ENCODE assay signal across 8 cellular contexts in genomic region chr2:135876066-135876711, GRCh38. TPM values are rescaled to one million over a fixed set of nuclear protein-coding genes. Genes with fewer than 3 reads are reported as not detected.
DNase-seq lines count a peak whose midpoint lies in the region; ATAC-seq, FAIRE-seq and TF ChIP-seq lines count a peak whose summit lies in the region.

TSS of gene MCM6 (minus strand) at chr2:135876443. CDS start at chr2:135876365, 78 bp downstream.

- H3K27me3 ChIP-seq in HepG2 (ENCODE audit: control insufficient read depth in 1 of 2, insufficient read depth in 2 of 2, low read length in 2 of 2) = no peaks in the 10 kb centered on the region

- H4K20me1 ChIP-seq in HepG2 (ENCODE audit: insufficient read depth, low read length) = no peaks in the 10 kb centered on the region

- peak within 1 kb of the TSS; percentile 59 for H3K9ac ChIP-seq in HepG2 (ENCODE audit: insufficient read depth, low read depth, low read length)

- no peaks in the 10 kb centered on the region for H3K9me3 ChIP-seq in HepG2 (ENCODE audit: low read length)

- H3K4me2 ChIP-seq in HepG2 (ENCODE audit: low read depth, low read length) = peak within 1 kb of the TSS; percentile 67

- 73% methylated on average over 71 of the region's 71 CpGs for WGBS in HepG2 (ENCODE audit: low lambda C conversion rate)

- H2AFZ ChIP-seq in HepG2 (ENCODE audit: low read length) = no peak within 1 kb of the TSS

- peak; percentile 87 for ATAC-seq in GM19351 (IDR thresholded peaks at IDR 0.05; ENCODE audit: unreplicated experiment)
- peak; percentile 82 for ATAC-seq in HG03521 (IDR thresholded peaks at IDR 0.05; ENCODE audit: unreplicated experiment)
- peak; percentile 93 for ATAC-seq in HepG2

- intact Hi-C loops in HepG2 (cut with micrococcal nuclease; ENCODE audit: unreplicated experiment) = no loop called here

- TF ChIP-seq CTCF in HepG2 (CRISPR knock-in tag; IDR thresholded peaks at IDR 0.05) = no peak

- 0 out of 4 replicates have a peak, but pooled peaks of 1 of the 2 experiments have one; percentile 18 for TF ChIP-seq POLR2A in HepG2 (IDR thresholded peaks at IDR 0.05; ENCODE audit: insufficient read depth in 1 of 2, low read depth in 2 of 2, low read length in 2 of 2)

- H3K4me3 ChIP-seq in HepG2 (replicated peaks in 1 of 3; ENCODE audit: insufficient read depth in 1 of 3, low read depth in 2 of 3, low read length in 3 of 3) = peak within 1 kb of the TSS; percentile 39 to 69 (median 55); a peak in 5 of 6 replicates

- DNase-seq in C1 segment of cervical spinal cord (lab: John Stamatoyannopoulos, UW) (peak; percentile 50 to 96 (median 88)), NCI-H748 (lab: John Stamatoyannopoulos, UW; ENCODE audit: unreplicated experiment) (peak; percentile 97), dermis blood vessel endothelial cell (peak; percentile 99), HepG2 (ENCODE audit: low spot score) (peak; percentile 92)
- peak; percentile 97 for DNase-seq in activated CD4-positive, alpha-beta T cell treated with anti-CD3 and anti-CD28 coated beads, Interleukin-2, amount 50 U/mL, for 1 hour
- DNase-seq in stimulated activated CD4-positive, alpha-beta T cell treated with anti-CD3 and anti-CD28 coated beads, Interleukin-4, amount 100 ng/mL, for 1 hour = peak; percentile 98

- TF ChIP-seq RAD21 in HepG2 (CRISPR knock-in tag; IDR thresholded peaks at IDR 0.05) = no peak

- POLR2A ChIA-PET in HepG2 (lab: Yijun Ruan, JAX) = no interaction called here

- H3K36me3 ChIP-seq in HepG2 (replicated peaks in 1 of 2; ENCODE audit: control insufficient read depth in 1 of 2, insufficient read depth in 2 of 2, low read length in 2 of 2) = no peaks in the 10 kb centered on the region

- TF ChIP-seq EP300 in HepG2 (IDR thresholded peaks at IDR 0.05; ENCODE audit: low read depth in 2 of 2, low read length in 2 of 2) (no peak), HepG2 (CRISPR knock-in tag; IDR thresholded peaks at IDR 0.05; ENCODE audit: borderline replicate concordance) (no peak)

- peaks cover 3% of the 10 kb centered on the region for H3K79me2 ChIP-seq in HepG2 (ENCODE audit: insufficient read depth, low read length)

- H3K27ac ChIP-seq in HepG2 (ENCODE audit: extremely low read length, insufficient read depth, low read length) = peak within 1 kb of the TSS; percentile 52

- no TSS peak for BruUV-seq in HepG2 (replicated peaks; lab: Mats Ljungman, UMichigan)

- peaks cover 18% of the 10 kb centered on the region; the same call in 1 of the 2 replicates for H3K4me1 ChIP-seq in HepG2 (ENCODE audit: insufficient read depth, low read length)

- CTCF ChIA-PET in HepG2 (lab: Yijun Ruan, JAX; ENCODE audit: low intra/inter-chr PET ratio, low total read pairs) = no interaction called here

- FAIRE-seq in HepG2 (lab: Jason Lieb, UNC) = no peak

- in situ Hi-C loops in HepG2 (cut with HindIII; ENCODE audit: extremely low pct_ligation_motif_present, low pct_unique_long_range_greater_than_20kb) = no loop called here

TF ChIP-seq in HepG2, 621 proteins besides CTCF, POLR2A, EP300 and RAD21 (continues in another document):
- TF ChIP-seq SNAPC5 (CRISPR knock-in tag; IDR thresholded peaks at IDR 0.05; ENCODE audit: borderline replicate concordance) (peak; percentile 76; the same call in 1 of the 2 replicates), HOXA7 (CRISPR knock-in tag; IDR thresholded peaks at IDR 0.05) (peak; percentile 88; the same call in 1 of the 2 replicates), GATA4 (IDR thresholded peaks at IDR 0.05; ENCODE audit: borderline replicate concordance, low read depth) (no peak), ZNF557 (CRISPR knock-in tag; IDR thresholded peaks at IDR 0.05) (peak; percentile 78; the same call in 1 of the 2 replicates), YY1 (IDR thresholded peaks at IDR 0.05; ENCODE audit: insufficient read depth, insufficient replicate concordance, low read depth, low read length) (no peak), KDM3A (CRISPR knock-in tag; IDR thresholded peaks at IDR 0.05; ENCODE audit: low read depth) (no peak), SOX6 (IDR thresholded peaks at IDR 0.05) (no peak), SOX6 (CRISPR knock-in tag; IDR thresholded peaks at IDR 0.05) (no peak), ZNF282 (IDR thresholded peaks at IDR 0.05; ENCODE audit: partially characterized antibody) (no peak), ZNF326 (CRISPR knock-in tag; IDR thresholded peaks at IDR 0.05; ENCODE audit: borderline replicate concordance) (no peak), TMF1 (CRISPR knock-in tag; IDR thresholded peaks at IDR 0.05; ENCODE audit: low read depth) (peak; percentile 98), NFYC (CRISPR knock-in tag; IDR thresholded peaks at IDR 0.05) (peak; percentile 88), ZBTB25 (CRISPR knock-in tag; IDR thresholded peaks at IDR 0.05) (no peak), ZNF7 (CRISPR knock-in tag; IDR thresholded peaks at IDR 0.05) (no peak), ZNF792 (CRISPR knock-in tag; IDR thresholded peaks at IDR 0.05) (peak; percentile 82), GLMP (CRISPR knock-in tag; IDR thresholded peaks at IDR 0.05; ENCODE audit: borderline replicate concordance) (no peak), RFX3 (CRISPR knock-in tag; IDR thresholded peaks at IDR 0.05) (no peak), ZSCAN20 (CRISPR knock-in tag; IDR thresholded peaks at IDR 0.05; ENCODE audit: borderline replicate concordance) (no peak; the same call in 1 of the 2 replicates), MTA1 (CRISPR knock-in tag; IDR thresholded peaks at IDR 0.05; ENCODE audit: borderline replicate concordance) (no peak), ZNF232 (CRISPR knock-in tag; IDR thresholded peaks at IDR 0.05; ENCODE audit: borderline replicate concordance) (peak; percentile 69; the same call in 1 of the 2 replicates), SMARCC2 (IDR thresholded peaks at IDR 0.05) (no peak), STAT5B (CRISPR knock-in tag; IDR thresholded peaks at IDR 0.05) (no peak), ZMYM4 (CRISPR knock-in tag; IDR thresholded peaks at IDR 0.05) (peak; percentile 70; the same call in 1 of the 2 replicates), ZNF639 (CRISPR knock-in tag; conservative IDR thresholded peaks at IDR 0.05) (no peak), NR2F2 (IDR thresholded peaks at IDR 0.05; ENCODE audit: borderline replicate concordance, low read depth) (no peak)

RNA-seq across cellular contexts. Expression of gene MCM6, which starts in this region (rescaled TPM):
- total RNA-seq in dermis blood vessel endothelial cell (15.5 and 46.5 TPM in 2 replicates), HepG2 (2016; rRNA removed; fragmentation: Illumina TruSeq; extraction: Trizol) (18.7 and 48.5 TPM in 2 replicates)
- total RNA-seq in HepG2 (2016; cell fraction: cytosol; rRNA removed; fragmentation: Illumina TruSeq; extraction: Trizol; ENCODE audit: low read depth) = 2.9 and 3.3 TPM in 2 replicates
- 19.6 and 52.2 TPM in 2 replicates for total RNA-seq in HepG2 (2016; cell fraction: insoluble cytoplasmic fraction; rRNA removed; fragmentation: Illumina TruSeq; extraction: Trizol)
- total RNA-seq in HepG2 (2016; cell fraction: membrane; rRNA removed; fragmentation: Illumina TruSeq; extraction: Trizol) = 5.7 and 6.2 TPM in 2 replicates
- 18.5 and 20.1 TPM in 2 replicates for total RNA-seq in HepG2 (2016; cell fraction: nucleus; rRNA removed; fragmentation: Illumina TruSeq; extraction: Trizol)
- 6.1 and 9.7 TPM in 2 replicates for polyA plus RNA-seq in HepG2 (2011; rRNA removed)
- polyA plus RNA-seq in HepG2 (2011; cell fraction: cytosol; rRNA removed) = 6.6 TPM in 2 replicates
- 2.8 and 3.3 TPM in 2 replicates for polyA plus RNA-seq in HepG2 (2011; cell fraction: nucleus; rRNA removed)
- polyA plus RNA-seq in HepG2 (2012) = 8.0 and 12.3 TPM in 2 replicates
- polyA plus RNA-seq in HepG2 (2016; cell fraction: cytosol; fragmentation: Illumina TruSeq; extraction: Trizol; ENCODE audit: low read depth) = 1.3 and 1.7 TPM in 2 replicates
- polyA plus RNA-seq in HepG2 (2016; cell fraction: insoluble cytoplasmic fraction; fragmentation: Illumina TruSeq; extraction: Trizol; ENCODE audit: low read depth) = 48.5 and 50.3 TPM in 2 replicates
- 2.9 and 3.0 TPM in 2 replicates for polyA plus RNA-seq in HepG2 (2016; cell fraction: membrane; fragmentation: Illumina TruSeq; extraction: Trizol; ENCODE audit: low read depth)
- 22.1 and 25.3 TPM in 2 replicates for polyA plus RNA-seq in HepG2 (2016; cell fraction: nucleus; fragmentation: Illumina TruSeq; extraction: Trizol; ENCODE audit: insufficient read depth, low read depth)
- 10.7 and 78.5 TPM in 2 replicates for polyA minus RNA-seq in HepG2 (2011; rRNA and poly(A)+ RNA removed; ENCODE audit: low replicate concordance)
- 9.1 and 11.2 TPM in 2 replicates for polyA minus RNA-seq in HepG2 (2011; cell fraction: cytosol; rRNA and poly(A)+ RNA removed)
- 8.8 and 9.1 TPM in 2 replicates for polyA minus RNA-seq in HepG2 (2011; cell fraction: nucleus; rRNA and poly(A)+ RNA removed)

Comparison
In these comparisons a context has a peak if more than half of its experiments do, and no peak if none do; other contexts are left out.
1. Peak in every context shown above with its lines: DNase-seq, ATAC-seq, H3K4me3 ChIP-seq and H3K27ac ChIP-seq.